2 cellular contexts compared by ENCODE assay signal in the genomic region with DNA sequence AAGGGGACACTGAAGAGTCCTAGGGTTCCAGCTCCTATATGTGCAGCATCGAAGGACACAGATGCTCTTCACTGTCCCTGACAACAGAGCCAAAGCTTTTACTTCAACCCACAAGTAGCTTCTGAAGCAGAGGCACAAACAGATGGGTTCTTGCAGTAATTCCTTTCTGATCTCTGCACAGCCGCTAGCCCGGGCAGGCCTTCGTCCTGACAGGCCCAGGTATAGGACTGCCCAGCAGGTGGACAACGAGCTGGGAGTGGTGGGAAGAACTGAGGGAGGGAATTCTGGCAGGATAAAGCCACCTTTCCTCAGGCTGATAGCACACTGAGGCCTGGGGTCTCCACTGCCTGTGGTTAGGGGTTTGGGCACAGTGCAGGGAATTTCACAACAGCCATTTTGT.
TF ChIP-seq lines count a peak whose summit lies in the region.

No MANE protein-coding gene starts in this region.

TF ChIP-seq in IMR-90, 13 proteins besides CTCF, POLR2A, EP300 and RAD21:
- TF ChIP-seq RFX5 (IDR thresholded peaks at IDR 0.05; ENCODE audit: low read depth, low read length) = no peak
- no peak for TF ChIP-seq CEBPB (IDR thresholded peaks at IDR 0.05; ENCODE audit: low read depth, low read length)
- TF ChIP-seq, protein P1, sequence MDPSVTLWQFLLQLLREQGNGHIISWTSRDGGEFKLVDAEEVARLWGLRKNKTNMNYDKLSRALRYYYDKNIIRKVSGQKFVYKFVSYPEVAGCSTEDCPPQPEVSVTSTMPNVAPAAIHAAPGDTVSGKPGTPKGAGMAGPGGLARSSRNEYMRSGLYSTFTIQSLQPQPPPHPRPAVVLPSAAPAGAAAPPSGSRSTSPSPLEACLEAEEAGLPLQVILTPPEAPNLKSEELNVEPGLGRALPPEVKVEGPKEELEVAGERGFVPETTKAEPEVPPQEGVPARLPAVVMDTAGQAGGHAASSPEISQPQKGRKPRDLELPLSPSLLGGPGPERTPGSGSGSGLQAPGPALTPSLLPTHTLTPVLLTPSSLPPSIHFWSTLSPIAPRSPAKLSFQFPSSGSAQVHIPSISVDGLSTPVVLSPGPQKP (IDR thresholded peaks at IDR 0.05; ENCODE audit: borderline replicate concordance, low read depth, low read length) = no peak
- TF ChIP-seq CHD1 (IDR thresholded peaks at IDR 0.05; ENCODE audit: low read depth, low read length) = no peak
- TF ChIP-seq RCOR1 (IDR thresholded peaks at IDR 0.05; ENCODE audit: insufficient replicate concordance, low read length) = no peak
- TF ChIP-seq SMC3 (IDR thresholded peaks at IDR 0.05; ENCODE audit: low read depth, low read length) = no peak
- no peak for TF ChIP-seq NFE2L2 (IDR thresholded peaks at IDR 0.05; ENCODE audit: low read depth, low read length)
- TF ChIP-seq MAFK (IDR thresholded peaks at IDR 0.05; ENCODE audit: low read depth, low read length) = no peak
- no peak for TF ChIP-seq MAZ (IDR thresholded peaks at IDR 0.05; ENCODE audit: borderline replicate concordance, low read depth, low read length)
- TF ChIP-seq, protein P2, sequence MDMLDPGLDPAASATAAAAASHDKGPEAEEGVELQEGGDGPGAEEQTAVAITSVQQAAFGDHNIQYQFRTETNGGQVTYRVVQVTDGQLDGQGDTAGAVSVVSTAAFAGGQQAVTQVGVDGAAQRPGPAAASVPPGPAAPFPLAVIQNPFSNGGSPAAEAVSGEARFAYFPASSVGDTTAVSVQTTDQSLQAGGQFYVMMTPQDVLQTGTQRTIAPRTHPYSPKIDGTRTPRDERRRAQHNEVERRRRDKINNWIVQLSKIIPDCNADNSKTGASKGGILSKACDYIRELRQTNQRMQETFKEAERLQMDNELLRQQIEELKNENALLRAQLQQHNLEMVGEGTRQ (IDR thresholded peaks at IDR 0.05; ENCODE audit: low read depth, low read length) = no peak
- no peak for TF ChIP-seq BHLHE40 (IDR thresholded peaks at IDR 0.05; ENCODE audit: low read depth, low read length)
- TF ChIP-seq FOS (IDR thresholded peaks at IDR 0.05; ENCODE audit: low read depth, low read length) = no peak
- TF ChIP-seq MXI1 (IDR thresholded peaks at IDR 0.05; ENCODE audit: borderline replicate concordance, low read depth, low read length) = no peak

TF ChIP-seq in H1, 55 proteins besides CTCF, POLR2A, EP300 and RAD21:
- TF ChIP-seq NANOG (IDR thresholded peaks at IDR 0.05; ENCODE audit: insufficient read depth, low read depth, low read length, poor library complexity, severe bottlenecking) (no peak), FOSL1 (IDR thresholded peaks at IDR 0.05; ENCODE audit: insufficient read depth, low read depth, low read length) (no peak), SP4 (IDR thresholded peaks at IDR 0.05; ENCODE audit: low read length) (no peak), POLR2AphosphoS5 (IDR thresholded peaks at IDR 0.05; ENCODE audit: low read depth, low read length) (no peak), CEBPB (IDR thresholded peaks at IDR 0.05; ENCODE audit: low read depth, low read length) (no peak), RNF2 (IDR thresholded peaks at IDR 0.05; ENCODE audit: borderline replicate concordance, low read depth, low read length, missing control alignments, poor library complexity, severe bottlenecking) (no peak), SIX5 (IDR thresholded peaks at IDR 0.05; ENCODE audit: low read depth, low read length) (no peak), TEAD4 (IDR thresholded peaks at IDR 0.05; ENCODE audit: low read depth, low read length) (no peak), SP2 (IDR thresholded peaks at IDR 0.05; ENCODE audit: low read length) (no peak), CHD1 (IDR thresholded peaks at IDR 0.05; ENCODE audit: low read depth, low read length) (no peak), CHD2 (IDR thresholded peaks at IDR 0.05; ENCODE audit: low read length) (no peak), SRF (IDR thresholded peaks at IDR 0.05; ENCODE audit: low read depth, low read length) (no peak), RFX5 (IDR thresholded peaks at IDR 0.05; ENCODE audit: borderline replicate concordance, low read depth, low read length) (no peak), POU5F1 (IDR thresholded peaks at IDR 0.05; ENCODE audit: low read depth, low read length) (no peak), SAP30 (IDR thresholded peaks at IDR 0.05; ENCODE audit: insufficient read depth, insufficient replicate concordance, low read length) (no peak), BACH1 (IDR thresholded peaks at IDR 0.05; ENCODE audit: low read length) (no peak)
- TF ChIP-seq, protein P3, sequence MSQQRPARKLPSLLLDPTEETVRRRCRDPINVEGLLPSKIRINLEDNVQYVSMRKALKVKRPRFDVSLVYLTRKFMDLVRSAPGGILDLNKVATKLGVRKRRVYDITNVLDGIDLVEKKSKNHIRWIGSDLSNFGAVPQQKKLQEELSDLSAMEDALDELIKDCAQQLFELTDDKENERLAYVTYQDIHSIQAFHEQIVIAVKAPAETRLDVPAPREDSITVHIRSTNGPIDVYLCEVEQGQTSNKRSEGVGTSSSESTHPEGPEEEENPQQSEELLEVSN (IDR thresholded peaks at IDR 0.05) = no peak
- TF ChIP-seq, protein P4, sequence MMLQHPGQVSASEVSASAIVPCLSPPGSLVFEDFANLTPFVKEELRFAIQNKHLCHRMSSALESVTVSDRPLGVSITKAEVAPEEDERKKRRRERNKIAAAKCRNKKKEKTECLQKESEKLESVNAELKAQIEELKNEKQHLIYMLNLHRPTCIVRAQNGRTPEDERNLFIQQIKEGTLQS (IDR thresholded peaks at IDR 0.05; ENCODE audit: insufficient read depth, low read depth, low read length) = no peak
